Comparison of ENCODE assay signal across 9 cellular contexts in the genomic region with DNA sequence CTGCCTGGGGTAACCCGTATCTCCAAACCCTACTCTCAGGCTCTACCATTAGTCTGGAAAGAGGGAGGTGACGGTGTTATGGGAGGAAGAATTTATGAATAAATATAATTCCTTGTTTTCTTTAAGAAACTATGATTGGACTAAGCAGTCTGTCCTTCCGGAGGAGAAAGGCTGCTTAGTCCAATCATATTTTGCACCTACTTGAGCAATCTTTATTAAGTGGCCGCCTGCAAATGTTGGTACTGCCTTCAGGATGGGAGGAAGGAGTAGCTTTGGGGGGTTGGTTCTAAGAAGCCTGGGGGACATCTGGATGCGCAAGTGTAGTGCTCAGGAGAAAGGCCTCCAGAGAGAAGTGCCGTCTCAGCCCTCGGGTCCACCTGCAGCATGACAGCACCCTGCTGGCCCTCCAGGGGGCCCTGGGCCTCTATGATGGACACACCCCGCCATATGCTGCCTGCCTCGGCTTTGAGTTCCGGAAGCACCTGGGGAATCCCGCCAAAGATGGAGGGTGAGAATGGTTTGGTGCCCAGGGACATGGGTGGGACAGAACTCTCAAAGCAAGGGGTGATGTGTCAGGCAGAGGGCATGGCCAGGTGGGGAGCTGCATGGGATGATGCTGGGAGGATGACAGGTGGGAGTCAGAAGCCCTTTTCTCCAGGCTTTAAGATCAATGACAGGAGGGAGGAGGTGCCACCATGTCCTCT. TPM values are rescaled to one million over a fixed set of nuclear protein-coding genes. Genes with fewer than 3 reads are reported as not detected.
A peak's percentile ranks its signal among the peaks of the same experiment; 100 is the strongest.
DNase-seq lines count a peak whose midpoint lies in the region; ATAC-seq and TF ChIP-seq lines count a peak whose summit lies in the region.
"Had no signal": no experiment of that assay in that cellular context is flagged by ENCODE, and none has a peak within 500 bp of the region (broad histone marks: within the 10 kb centered on the region; RNA-seq: fewer than 3 reads in every experiment).

No MANE protein-coding gene starts in this region.

- no peak for TF ChIP-seq CTCF in nephron progenitor cell (IDR thresholded peaks at IDR 0.05)

- peak overlapping the region; percentile 68 for H3K27ac Mint-ChIP-seq in activated naive CD4-positive, alpha-beta T cell treated with anti-CD3 and anti-CD28 coated beads, Interleukin-2, amount 50 U/mL, for 24 hours
- peak overlapping the region; percentile 10 for H3K27ac Mint-ChIP-seq in activated naive CD8-positive, alpha-beta T cell
- H3K27ac Mint-ChIP-seq in stimulated activated naive CD8-positive, alpha-beta T cell treated with anti-CD3 and anti-CD28 coated beads, Interleukin-15, Interleukin-2, amounts not matched to agents 100 ng/mL and 50 ng/mL, for 24 hours, result peak overlapping the region; percentile 38
- H3K27ac Mint-ChIP-seq in nephron progenitor cell, result no peak overlapping the region

- H3K4me3 Mint-ChIP-seq in activated naive CD4-positive, alpha-beta T cell treated with anti-CD3 and anti-CD28 coated beads, Interleukin-2, amount 50 U/mL, for 24 hours, result no peak overlapping the region
- H3K4me3 Mint-ChIP-seq in activated naive CD8-positive, alpha-beta T cell, result no peak overlapping the region
- H3K4me3 Mint-ChIP-seq in stimulated activated naive CD8-positive, alpha-beta T cell treated with anti-CD3 and anti-CD28 coated beads, Interleukin-15, Interleukin-2, amounts not matched to agents 100 ng/mL and 50 ng/mL, for 24 hours, result peak overlapping the region; percentile 17
- no peak overlapping the region for H3K4me3 Mint-ChIP-seq in nephron progenitor cell

- no peak for DNase-seq in activated naive CD4-positive, alpha-beta T cell treated with anti-CD3 and anti-CD28 coated beads, Interleukin-2, amount 50 U/mL, for 16 hours
- DNase-seq in NCI-H146 (lab: John Stamatoyannopoulos, UW) (peak; percentile 84), nephron progenitor cell (no peak), mucosa of gallbladder (ENCODE audit: low spot score) (no peak)
- DNase-seq: left cardiac atrium had no signal

- no peaks in the 10 kb centered on the region for H3K27me3 Mint-ChIP-seq in activated naive CD4-positive, alpha-beta T cell treated with anti-CD3 and anti-CD28 coated beads, Interleukin-2, amount 50 U/mL, for 24 hours
- H3K27me3 Mint-ChIP-seq in activated naive CD8-positive, alpha-beta T cell, result no peaks in the 10 kb centered on the region
- no peaks in the 10 kb centered on the region for H3K27me3 Mint-ChIP-seq in stimulated activated naive CD8-positive, alpha-beta T cell treated with anti-CD3 and anti-CD28 coated beads, Interleukin-15, Interleukin-2, amounts not matched to agents 100 ng/mL and 50 ng/mL, for 24 hours
- no peaks in the 10 kb centered on the region for H3K27me3 Mint-ChIP-seq in nephron progenitor cell (ENCODE audit: low read depth, poor library complexity)

- H3K36me3 Mint-ChIP-seq in activated naive CD4-positive, alpha-beta T cell treated with anti-CD3 and anti-CD28 coated beads, Interleukin-2, amount 50 U/mL, for 24 hours, result no peaks in the 10 kb centered on the region
- H3K36me3 Mint-ChIP-seq in activated naive CD8-positive, alpha-beta T cell, result no peaks in the 10 kb centered on the region
- H3K36me3 Mint-ChIP-seq in stimulated activated naive CD8-positive, alpha-beta T cell treated with anti-CD3 and anti-CD28 coated beads, Interleukin-15, Interleukin-2, amounts not matched to agents 100 ng/mL and 50 ng/mL, for 24 hours (ENCODE audit: low read depth), result peaks cover 16% of the 10 kb centered on the region
- no peaks in the 10 kb centered on the region for H3K36me3 Mint-ChIP-seq in nephron progenitor cell (ENCODE audit: low read depth)

- no peak for ATAC-seq in GM21825 (IDR thresholded peaks at IDR 0.05; ENCODE audit: unreplicated experiment)

- H3K4me1 Mint-ChIP-seq in activated naive CD4-positive, alpha-beta T cell treated with anti-CD3 and anti-CD28 coated beads, Interleukin-2, amount 50 U/mL, for 24 hours, result peaks cover 5% of the 10 kb centered on the region
- H3K4me1 Mint-ChIP-seq in activated naive CD8-positive, alpha-beta T cell (ENCODE audit: low read depth), result peaks cover 6% of the 10 kb centered on the region
- H3K4me1 Mint-ChIP-seq in stimulated activated naive CD8-positive, alpha-beta T cell treated with anti-CD3 and anti-CD28 coated beads, Interleukin-15, Interleukin-2, amounts not matched to agents 100 ng/mL and 50 ng/mL, for 24 hours (ENCODE audit: low read depth), result peaks cover 3% of the 10 kb centered on the region
- peaks cover 8% of the 10 kb centered on the region for H3K4me1 Mint-ChIP-seq in nephron progenitor cell

- H3K9me3 Mint-ChIP-seq in activated naive CD4-positive, alpha-beta T cell treated with anti-CD3 and anti-CD28 coated beads, Interleukin-2, amount 50 U/mL, for 24 hours, result no peaks in the 10 kb centered on the region
- no peaks in the 10 kb centered on the region for H3K9me3 Mint-ChIP-seq in activated naive CD8-positive, alpha-beta T cell (ENCODE audit: low read depth)
- no peaks in the 10 kb centered on the region for H3K9me3 Mint-ChIP-seq in stimulated activated naive CD8-positive, alpha-beta T cell treated with anti-CD3 and anti-CD28 coated beads, Interleukin-15, Interleukin-2, amounts not matched to agents 100 ng/mL and 50 ng/mL, for 24 hours
- H3K9me3 Mint-ChIP-seq in nephron progenitor cell, result no peaks in the 10 kb centered on the region

RNA-seq across cellular contexts. Expression of gene ACP4, which starts 4.0 kb away (rescaled TPM):
- not detected for total RNA-seq in mucosa of gallbladder
- total RNA-seq: left cardiac atrium had no signal

RNA-seq across cellular contexts. Expression of gene GPR32, which starts 24.0 kb away (rescaled TPM):
- not detected for total RNA-seq in mucosa of gallbladder
- total RNA-seq: left cardiac atrium had no signal

RNA-seq across cellular contexts. Expression of gene KLK1, which starts 29.4 kb away (rescaled TPM):
- 1.5 TPM for total RNA-seq in mucosa of gallbladder

RNA-seq across cellular contexts. Expression of gene KLK15, which starts 39.1 kb away (rescaled TPM):
- total RNA-seq in mucosa of gallbladder, result not detected
- total RNA-seq: left cardiac atrium had no signal
